Comparison of ENCODE assay signal across 8 cellular contexts in the genomic region with DNA sequence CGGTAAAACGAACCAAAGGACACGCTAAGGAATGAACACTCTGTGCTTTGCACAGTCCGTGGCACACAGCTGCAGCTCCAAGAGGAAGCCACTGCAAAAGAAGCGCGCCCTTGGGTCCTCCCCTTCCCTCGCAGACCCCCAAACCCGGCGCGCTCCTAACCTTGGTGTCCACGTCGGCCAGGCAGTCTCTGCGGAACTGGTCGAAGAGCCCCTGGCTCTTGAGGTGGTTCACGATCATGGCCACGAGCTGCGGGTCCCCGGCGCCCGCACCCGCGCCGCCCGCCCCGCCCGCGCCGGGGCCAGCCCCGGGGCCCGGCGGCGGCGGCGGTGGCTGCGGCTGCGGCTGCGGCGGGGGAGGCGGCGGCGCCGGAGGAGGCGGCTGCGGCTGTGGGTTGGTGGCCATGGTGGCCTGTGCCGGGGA. TPM values are rescaled to one million over a fixed set of nuclear protein-coding genes. Genes with fewer than 3 reads are reported as not detected.
DNase-seq lines count a peak whose midpoint lies in the region; ATAC-seq, FAIRE-seq and TF ChIP-seq lines count a peak whose summit lies in the region.

No MANE protein-coding gene starts in this region.

- peak overlapping the region; percentile 92 to 96 for H3K27ac ChIP-seq in A549
- peak overlapping the region; percentile 83 for H3K27ac ChIP-seq in epithelial cell of prostate
- peak overlapping the region; percentile 97 for H3K27ac ChIP-seq in neural cell (ENCODE audit: low read length)

- no peaks in the 10 kb centered on the region for H3K9me3 Mint-ChIP-seq in T-helper 1 cell treated with Interleukin-12 subunit alpha and Interleukin-12 subunit beta and Interleukin-4 antibody, amounts not matched to agents 30 μg/mL and 1 μg/mL, for 36 hours

- WGBS in A549 (ENCODE audit: missing lambda C conversion rate): 0% methylated on average over 5 of the region's 45 CpGs

- no peaks in the 10 kb centered on the region for H3K9me3 ChIP-seq in A549
- no peaks in the 10 kb centered on the region for H3K9me3 ChIP-seq in neural cell (ENCODE audit: low read length)

- no peak for TF ChIP-seq EP300 in A549 (IDR thresholded peaks at IDR 0.05)
- TF ChIP-seq EP300 in neural cell (conservative IDR thresholded peaks at IDR 0.05; ENCODE audit: poor library complexity, severe bottlenecking): no peak

- H3K4me1 Mint-ChIP-seq in T-helper 1 cell treated with Interleukin-12 subunit alpha and Interleukin-12 subunit beta and Interleukin-4 antibody, amounts not matched to agents 30 μg/mL and 1 μg/mL, for 36 hours (ENCODE audit: low read depth): peaks cover 25% of the 10 kb centered on the region

- H3K9ac ChIP-seq in neural cell (ENCODE audit: low read length): peak overlapping the region; percentile 95

- peak overlapping the region; percentile 91 for H3K27ac Mint-ChIP-seq in T-helper 1 cell treated with Interleukin-12 subunit alpha and Interleukin-12 subunit beta and Interleukin-4 antibody, amounts not matched to agents 30 μg/mL and 1 μg/mL, for 36 hours

- no peaks in the 10 kb centered on the region for H4K20me1 ChIP-seq in neural cell (ENCODE audit: insufficient read depth)

- TF ChIP-seq RAD21 in A549 (conservative IDR thresholded peaks at IDR 0.05 in 1 of 2, IDR thresholded peaks at IDR 0.05 in 1 of 2) (no peak), neural cell (conservative IDR thresholded peaks at IDR 0.05) (no peak)

- DNase-seq in A549 (ENCODE audit: low read depth in 1 of 2, low spot score in 1 of 2): no peak
- DNase-seq in epithelial cell of prostate (ENCODE audit: low read depth, low spot score): no peak
- no peak for DNase-seq in central memory CD4-positive, alpha-beta T cell
- DNase-seq in kidney glomerular epithelial cell (lab: John Stamatoyannopoulos, UW): no peak

- H2AFZ ChIP-seq in neural cell (ENCODE audit: low read depth, low read length): peak overlapping the region; percentile 96

- H3K4me3 ChIP-seq in A549 (peak overlapping the region; percentile 64), neural cell (ENCODE audit: low read length) (peak overlapping the region; percentile 86)

- ATAC-seq in A549 (peak; percentile 11 to 63; a peak in 5 of 6 replicates), GM18520 (IDR thresholded peaks at IDR 0.05; ENCODE audit: unreplicated experiment) (peak; percentile 16), HG03108 (IDR thresholded peaks at IDR 0.05; ENCODE audit: unreplicated experiment) (peak; percentile 48)

- H3K4me2 ChIP-seq in A549 (peak overlapping the region; percentile 92), neural cell (ENCODE audit: low read length) (peak overlapping the region; percentile 96)

- no peaks in the 10 kb centered on the region for H3K36me3 ChIP-seq in neural cell (ENCODE audit: insufficient read depth, low read length)

- H3K79me2 ChIP-seq in neural cell (replicated peaks; ENCODE audit: insufficient read depth, low read length): peaks cover 43% of the 10 kb centered on the region

- CTCF ChIA-PET in A549 (lab: Yijun Ruan, JAX): interaction anchor here (1.4 kb wide), 1 partner anchor 15 kb away, joined by 3 read pairs; no protein-coding TSS in a partner anchor

- H3K4me1 ChIP-seq in A549: peaks cover 10% of the 10 kb centered on the region; the same call in 1 of the 3 replicates

- no peaks in the 10 kb centered on the region for H3K27me3 Mint-ChIP-seq in T-helper 1 cell treated with Interleukin-12 subunit alpha and Interleukin-12 subunit beta and Interleukin-4 antibody, amounts not matched to agents 30 μg/mL and 1 μg/mL, for 36 hours (ENCODE audit: low read depth)

- peak overlapping the region; percentile 91 for H3K4me3 Mint-ChIP-seq in T-helper 1 cell treated with Interleukin-12 subunit alpha and Interleukin-12 subunit beta and Interleukin-4 antibody, amounts not matched to agents 30 μg/mL and 1 μg/mL, for 36 hours

- no peak for FAIRE-seq in A549 (lab: Jason Lieb, UNC)

- no peaks in the 10 kb centered on the region for H3K9me2 ChIP-seq in neural cell (ENCODE audit: insufficient read depth, low read length)

- H3K36me3 Mint-ChIP-seq in T-helper 1 cell treated with Interleukin-12 subunit alpha and Interleukin-12 subunit beta and Interleukin-4 antibody, amounts not matched to agents 30 μg/mL and 1 μg/mL, for 36 hours (ENCODE audit: low read depth): peaks cover 4% of the 10 kb centered on the region

- POLR2A ChIA-PET in A549 (lab: Yijun Ruan, JAX): interaction anchor here (1.0 to 1.9 kb wide), 4 partner anchors 11 to 1374 kb away, joined by 3 to 6 read pairs (median 4); no protein-coding TSS in a partner anchor

- TF ChIP-seq CTCF in A549 (IDR thresholded peaks at IDR 0.05) (no peak), neural cell (IDR thresholded peaks at IDR 0.05; ENCODE audit: poor library complexity, severe bottlenecking) (no peak)

- TF ChIP-seq POLR2A in A549 (IDR thresholded peaks at IDR 0.05; ENCODE audit: low read length): no peak

- no peaks in the 10 kb centered on the region for H3F3A ChIP-seq in neural cell (ENCODE audit: insufficient read depth, low read length, poor library complexity, severe bottlenecking)

- H3K27me3 ChIP-seq in neural cell (ENCODE audit: insufficient read depth, low read depth, low read length): no peaks in the 10 kb centered on the region

TF ChIP-seq in A549, 52 proteins besides CTCF, POLR2A, EP300 and RAD21 (continues in another document):
- TF ChIP-seq, protein P1, sequence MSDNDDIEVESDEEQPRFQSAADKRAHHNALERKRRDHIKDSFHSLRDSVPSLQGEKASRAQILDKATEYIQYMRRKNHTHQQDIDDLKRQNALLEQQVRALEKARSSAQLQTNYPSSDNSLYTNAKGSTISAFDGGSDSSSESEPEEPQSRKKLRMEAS (IDR thresholded peaks at IDR 0.05): no peak
- no peak for TF ChIP-seq RARB (CRISPR knock-in tag; IDR thresholded peaks at IDR 0.05)
- TF ChIP-seq GATA3 (IDR thresholded peaks at IDR 0.05; ENCODE audit: borderline replicate concordance): no peak
- no peak for TF ChIP-seq KDM1A (IDR thresholded peaks at IDR 0.05; ENCODE audit: low read depth)

TF ChIP-seq in neural cell, 6 proteins besides CTCF, POLR2A, EP300 and RAD21:
- TF ChIP-seq MXI1 (conservative IDR thresholded peaks at IDR 0.05; ENCODE audit: poor library complexity, severe bottlenecking) (peak; percentile 33), TAF1 (IDR thresholded peaks at IDR 0.05; ENCODE audit: low read depth) (no peak)

RNA-seq across cellular contexts. Expression of gene BOD1L1, which starts 0.3 kb away (rescaled TPM):
- polyA plus RNA-seq in A549 (2011; rRNA removed) (23.7 and 27.7 TPM in 2 replicates), A549 (2017; fragmentation: RNase III; extraction: RNeasy Plus Mini Kit Qiagen cat#74134 plus additional on column Dnase treatment) (16.3 to 16.9 TPM (median 16.4 TPM) in 3 replicates), neural cell (42.3 and 43.3 TPM in 2 replicates)
- polyA plus RNA-seq in A549 (2012; cell fraction: cytosol; rRNA removed): 4.3 and 4.5 TPM in 2 replicates
- polyA plus RNA-seq in A549 (2012; cell fraction: nucleus; rRNA removed): 6.0 and 8.4 TPM in 2 replicates
- polyA minus RNA-seq in A549 (2011; rRNA and poly(A)+ RNA removed): 24.9 and 25.2 TPM in 2 replicates
- 89.6 and 106 TPM in 2 replicates for polyA minus RNA-seq in neural cell
